Comparison of ENCODE assay signal across 1 cellular context in genomic region chr9:91060520-91061343, GRCh38.
TF ChIP-seq lines count a peak whose summit lies in the region.

No MANE protein-coding gene starts in this region.

TF ChIP-seq in HepG2, 621 proteins besides CTCF, POLR2A, EP300 and RAD21 (continued from another document and continues in another):
- TF ChIP-seq TFDP1 (CRISPR knock-in tag; IDR thresholded peaks at IDR 0.05; ENCODE audit: borderline replicate concordance) (no peak), ZNF264 (CRISPR knock-in tag; IDR thresholded peaks at IDR 0.05) (peak; percentile 66; the same call in 1 of the 2 replicates), ZXDC (CRISPR knock-in tag; IDR thresholded peaks at IDR 0.05) (no peak), ZFX (CRISPR knock-in tag; IDR thresholded peaks at IDR 0.05; ENCODE audit: low read depth) (peak; percentile 34; the same call in 1 of the 2 replicates), GMEB2 (CRISPR knock-in tag; IDR thresholded peaks at IDR 0.05; ENCODE audit: low read depth) (no peak), SNAPC4 (CRISPR knock-in tag; IDR thresholded peaks at IDR 0.05) (no peak), RFXAP (CRISPR knock-in tag; IDR thresholded peaks at IDR 0.05; ENCODE audit: borderline replicate concordance) (no peak), FOXP1 (IDR thresholded peaks at IDR 0.05) (peak; percentile 96), FOXP1 (CRISPR knock-in tag; IDR thresholded peaks at IDR 0.05) (peak; percentile 98), ZNF598 (CRISPR knock-in tag; IDR thresholded peaks at IDR 0.05; ENCODE audit: borderline replicate concordance) (no peak), ZNF850 (CRISPR knock-in tag; conservative IDR thresholded peaks at IDR 0.05) (no peak), RAD51 (IDR thresholded peaks at IDR 0.05; ENCODE audit: borderline replicate concordance) (no peak), PPARG (CRISPR knock-in tag; conservative IDR thresholded peaks at IDR 0.05) (peak; percentile 16; the same call in 1 of the 2 replicates), ZNF569 (CRISPR knock-in tag; IDR thresholded peaks at IDR 0.05; ENCODE audit: borderline replicate concordance) (no peak), MXD3 (CRISPR knock-in tag; IDR thresholded peaks at IDR 0.05) (no peak), TBL1XR1 (IDR thresholded peaks at IDR 0.05; ENCODE audit: borderline replicate concordance, low read length, partially characterized antibody) (no peak), SETDB1 (CRISPR knock-in tag; IDR thresholded peaks at IDR 0.05; ENCODE audit: borderline replicate concordance) (no peak), NFYC (CRISPR knock-in tag; IDR thresholded peaks at IDR 0.05) (no peak), ZNF33B (CRISPR knock-in tag; IDR thresholded peaks at IDR 0.05) (no peak), ZNF605 (CRISPR knock-in tag; IDR thresholded peaks at IDR 0.05) (no peak), ZBTB39 (CRISPR knock-in tag; IDR thresholded peaks at IDR 0.05) (no peak), SATB2 (CRISPR knock-in tag; IDR thresholded peaks at IDR 0.05) (no peak), CC2D1A (CRISPR knock-in tag; IDR thresholded peaks at IDR 0.05) (no peak), ZNF839 (CRISPR knock-in tag; IDR thresholded peaks at IDR 0.05; ENCODE audit: borderline replicate concordance) (no peak), ZFP90 (CRISPR knock-in tag; IDR thresholded peaks at IDR 0.05; ENCODE audit: borderline replicate concordance) (no peak), ZNF367 (CRISPR knock-in tag; IDR thresholded peaks at IDR 0.05; ENCODE audit: borderline replicate concordance) (no peak), ZFP36 (IDR thresholded peaks at IDR 0.05; ENCODE audit: borderline replicate concordance, low read depth, low read length, partially characterized antibody) (no peak), SMAD1 (CRISPR knock-in tag; IDR thresholded peaks at IDR 0.05; ENCODE audit: borderline replicate concordance, low read depth) (no peak), KAT2B (IDR thresholded peaks at IDR 0.05; ENCODE audit: borderline replicate concordance, low read depth, low read length) (no peak), HOXA7 (CRISPR knock-in tag; IDR thresholded peaks at IDR 0.05) (no peak), CAMTA2 (CRISPR knock-in tag; IDR thresholded peaks at IDR 0.05; ENCODE audit: borderline replicate concordance) (no peak), ZNF879 (CRISPR knock-in tag; IDR thresholded peaks at IDR 0.05) (no peak), TAF1 (CRISPR knock-in tag; IDR thresholded peaks at IDR 0.05) (no peak), ZNF792 (CRISPR knock-in tag; IDR thresholded peaks at IDR 0.05) (no peak), BHLHE40 (IDR thresholded peaks at IDR 0.05; ENCODE audit: low read length) (no peak; the same call in 1 of the 2 replicates), FOXK1 (CRISPR knock-in tag; IDR thresholded peaks at IDR 0.05; ENCODE audit: borderline replicate concordance, low read depth) (peak; percentile 90), U2AF1 (optimal IDR thresholded peaks at IDR 0.05; ENCODE audit: low read depth, low read length) (no peak), EED (CRISPR knock-in tag; IDR thresholded peaks at IDR 0.05) (no peak), ATF7 (IDR thresholded peaks at IDR 0.05) (peak; percentile 37; the same call in 1 of the 2 replicates), ATF7 (CRISPR knock-in tag; IDR thresholded peaks at IDR 0.05) (no peak), PTBP1 (IDR thresholded peaks at IDR 0.05; ENCODE audit: low read depth, low read length, poor library complexity, severe bottlenecking) (no peak), ZNF782 (CRISPR knock-in tag; IDR thresholded peaks at IDR 0.05; ENCODE audit: borderline replicate concordance) (no peak), ZNF136 (CRISPR knock-in tag; IDR thresholded peaks at IDR 0.05; ENCODE audit: low read depth) (no peak), ZNF124 (CRISPR knock-in tag; IDR thresholded peaks at IDR 0.05) (no peak), NAIF1 (CRISPR knock-in tag; IDR thresholded peaks at IDR 0.05; ENCODE audit: borderline replicate concordance) (no peak), NCOR1 (IDR thresholded peaks at IDR 0.05; ENCODE audit: borderline replicate concordance, low read length) (peak; percentile 79; the same call in 1 of the 2 replicates), ZBTB25 (CRISPR knock-in tag; IDR thresholded peaks at IDR 0.05) (peak; percentile 46; the same call in 1 of the 2 replicates), ZNF558 (CRISPR knock-in tag; IDR thresholded peaks at IDR 0.05; ENCODE audit: borderline replicate concordance) (no peak), GATAD2A (CRISPR knock-in tag; IDR thresholded peaks at IDR 0.05) (peak; percentile 86), KLF13 (CRISPR knock-in tag; IDR thresholded peaks at IDR 0.05) (no peak), ATAD3A (CRISPR knock-in tag; IDR thresholded peaks at IDR 0.05) (no peak), CENPT (CRISPR knock-in tag; IDR thresholded peaks at IDR 0.05; ENCODE audit: low read depth) (no peak), FUBP1 (CRISPR knock-in tag; IDR thresholded peaks at IDR 0.05; ENCODE audit: borderline replicate concordance) (no peak), HNRNPL (IDR thresholded peaks at IDR 0.05; ENCODE audit: low read depth, low read length) (no peak), MTF2 (CRISPR knock-in tag; IDR thresholded peaks at IDR 0.05; ENCODE audit: borderline replicate concordance) (no peak), CBX5 (CRISPR knock-in tag; IDR thresholded peaks at IDR 0.05; ENCODE audit: borderline replicate concordance) (0 out of 2 replicates have a peak, but pooled peaks have one; percentile 26), ZNF790 (CRISPR knock-in tag; IDR thresholded peaks at IDR 0.05; ENCODE audit: borderline replicate concordance) (no peak), TOPORS (CRISPR knock-in tag; IDR thresholded peaks at IDR 0.05) (no peak), SMARCE1 (IDR thresholded peaks at IDR 0.05; ENCODE audit: borderline replicate concordance) (no peak)
